11 cellular contexts compared by ENCODE assay signal in the genomic region with DNA sequence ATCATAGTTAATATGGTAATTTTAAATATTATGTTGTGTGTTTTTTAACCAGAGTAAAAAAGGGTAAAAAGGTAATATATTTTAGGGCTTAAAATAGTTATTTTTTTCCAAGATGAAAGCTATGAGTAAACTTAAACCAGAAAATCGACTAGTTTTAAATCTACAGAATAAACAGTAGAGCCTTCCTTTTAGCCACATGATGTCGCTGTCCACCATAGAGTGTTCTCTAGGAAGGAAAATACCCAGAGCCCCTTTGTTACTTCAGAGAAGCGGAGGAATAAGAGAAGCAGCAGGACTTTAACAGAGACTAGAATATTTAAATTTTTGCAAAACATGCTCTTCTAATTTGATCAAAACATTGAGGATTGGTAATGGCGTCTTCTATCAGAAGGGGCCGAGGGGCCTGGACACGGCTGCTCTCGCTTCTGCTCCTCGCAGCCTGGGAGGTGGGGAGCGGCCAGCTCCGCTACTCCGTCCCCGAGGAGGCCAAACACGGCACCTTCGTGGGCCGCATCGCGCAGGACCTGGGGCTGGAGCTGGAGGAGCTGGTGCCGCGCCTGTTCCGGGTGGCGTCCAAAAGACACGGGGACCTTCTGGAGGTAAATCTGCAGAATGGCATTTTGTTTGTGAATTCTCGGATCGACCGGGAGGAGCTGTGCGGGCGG. TPM values are rescaled to one million over a fixed set of nuclear protein-coding genes. Genes with fewer than 3 reads are reported as not detected.
DNase-seq lines count a peak whose midpoint lies in the region; FAIRE-seq and TF ChIP-seq lines count a peak whose summit lies in the region.
"Had no signal": no experiment of that assay in that cellular context is flagged by ENCODE, and none has a peak within 500 bp of the region (broad histone marks: within the 10 kb centered on the region; RNA-seq: fewer than 3 reads in every experiment).

PCDHA2 (plus strand) TSS at position 259 of the 665 bp plus-strand sequence.

- no peak for FAIRE-seq in GM12892 (lab: Jason Lieb, UNC)

- H3K36me3 ChIP-seq in esophagus squamous epithelium = no peaks in the 10 kb centered on the region
- H3K36me3 ChIP-seq: neutrophil had no signal

- H3K4me3 Mint-ChIP-seq in HFFc6 = peak within 1 kb of the TSS; percentile 81; the same call in 1 of the 2 replicates
- no peak within 1 kb of the TSS for H3K4me3 Mint-ChIP-seq in activated T-helper 1 cell treated with anti-CD3 and anti-CD28 coated beads, Interleukin-12 subunit alpha, Interleukin-12 subunit beta, Interleukin-2, Interleukin-4 antibody, amounts not matched to agents 30 ng/mL and 10 ng/mL and 1 ng/mL, durations not matched to agents 14 hours and 24 hours and 36 hours

- H3K27me3 Mint-ChIP-seq in HFFc6 (ENCODE audit: insufficient read depth) = no peaks in the 10 kb centered on the region
- H3K27me3 Mint-ChIP-seq in activated T-helper 1 cell treated with anti-CD3 and anti-CD28 coated beads, Interleukin-12 subunit alpha, Interleukin-12 subunit beta, Interleukin-2, Interleukin-4 antibody, amounts not matched to agents 30 ng/mL and 10 ng/mL and 1 ng/mL, durations not matched to agents 14 hours and 24 hours and 36 hours (ENCODE audit: insufficient read depth) = no peaks in the 10 kb centered on the region

- H3K4me1 ChIP-seq in esophagus squamous epithelium = no peaks in the 10 kb centered on the region

- no peaks in the 10 kb centered on the region for H3K4me1 Mint-ChIP-seq in HFFc6 (ENCODE audit: low read depth)
- H3K4me1 Mint-ChIP-seq in activated T-helper 1 cell treated with anti-CD3 and anti-CD28 coated beads, Interleukin-12 subunit alpha, Interleukin-12 subunit beta, Interleukin-2, Interleukin-4 antibody, amounts not matched to agents 30 ng/mL and 10 ng/mL and 1 ng/mL, durations not matched to agents 14 hours and 24 hours and 36 hours (ENCODE audit: low read depth) = no peaks in the 10 kb centered on the region

- no peak within 1 kb of the TSS for H3K27ac Mint-ChIP-seq in HFFc6
- no peak within 1 kb of the TSS for H3K27ac Mint-ChIP-seq in activated T-helper 1 cell treated with anti-CD3 and anti-CD28 coated beads, Interleukin-12 subunit alpha, Interleukin-12 subunit beta, Interleukin-2, Interleukin-4 antibody, amounts not matched to agents 30 ng/mL and 10 ng/mL and 1 ng/mL, durations not matched to agents 14 hours and 24 hours and 36 hours

- peak within 1 kb of the TSS; percentile 32 for H3K4me3 ChIP-seq in WI38 (ENCODE audit: low read depth, low read length)
- H3K4me3 ChIP-seq in esophagus squamous epithelium = peak within 1 kb of the TSS in 1 of 4 donors; percentile 28

- TF ChIP-seq CTCF in 22Rv1 (IDR thresholded peaks at IDR 0.05) (peak; percentile 71), HFFc6 (IDR thresholded peaks at IDR 0.05) (0 out of 2 replicates have a peak, but pooled peaks have one; percentile 12), WI38 (IDR thresholded peaks at IDR 0.05; ENCODE audit: low read depth, low read length) (no peak), esophagus squamous epithelium (IDR thresholded peaks at IDR 0.05) (no peak)

- intact Hi-C loops in esophagus squamous epithelium (cut with DNase I) = no loop called here
- intact Hi-C loops in activated T-helper 1 cell treated with anti-CD3 and anti-CD28 coated beads, Interleukin-12 subunit alpha, Interleukin-12 subunit beta, Interleukin-2, Interleukin-4 antibody, amounts not matched to agents 30 ng/mL and 10 ng/mL and 1 ng/mL, durations not matched to agents 14 hours and 24 hours and 36 hours (cut with micrococcal nuclease) = loop anchor here (10.0 kb wide), 1 partner anchor 90 kb away; the partner anchor contains the start of gene PCDHA13

- H3K27ac ChIP-seq in 22Rv1 (peak within 1 kb of the TSS; percentile 53), esophagus squamous epithelium (no peak within 1 kb of the TSS)
- H3K27ac ChIP-seq: neutrophil had no signal

- no peaks in the 10 kb centered on the region for H3K36me3 Mint-ChIP-seq in HFFc6 (ENCODE audit: low read depth)
- no peaks in the 10 kb centered on the region for H3K36me3 Mint-ChIP-seq in activated T-helper 1 cell treated with anti-CD3 and anti-CD28 coated beads, Interleukin-12 subunit alpha, Interleukin-12 subunit beta, Interleukin-2, Interleukin-4 antibody, amounts not matched to agents 30 ng/mL and 10 ng/mL and 1 ng/mL, durations not matched to agents 14 hours and 24 hours and 36 hours (ENCODE audit: low read depth)

- DNase-seq in HFFc6 (no peak), islet precursor cell (peak; percentile 56), esophagus squamous epithelium (lab: John Stamatoyannopoulos, UW) (no peak), NCI-H2107 treated with DMSO at 0.1 percent for 48 hours (lab: John Stamatoyannopoulos, UW; ENCODE audit: unreplicated experiment) (no peak), GM12892 (ENCODE audit: insufficient read length) (no peak)
- DNase-seq in activated T-helper 1 cell treated with anti-CD3 and anti-CD28 coated beads, Interleukin-12 subunit alpha, Interleukin-12 subunit beta, Interleukin-2, Interleukin-4 antibody, amounts not matched to agents 30 ng/mL and 10 ng/mL and 1 ng/mL, durations not matched to agents 14 hours and 24 hours and 36 hours (ENCODE audit: low spot score) = no peak
- DNase-seq: aorta, NCI-H2227 treated with DMSO at 0.1 percent for 48 hours had no signal

- peaks cover 0 to 55% (median 33%) of the 10 kb centered on the region in 3 donors for H3K9me3 ChIP-seq in esophagus squamous epithelium

- H3K9me3 Mint-ChIP-seq in HFFc6 = peaks cover 20% of the 10 kb centered on the region; the same call in 1 of the 2 replicates
- H3K9me3 Mint-ChIP-seq in activated T-helper 1 cell treated with anti-CD3 and anti-CD28 coated beads, Interleukin-12 subunit alpha, Interleukin-12 subunit beta, Interleukin-2, Interleukin-4 antibody, amounts not matched to agents 30 ng/mL and 10 ng/mL and 1 ng/mL, durations not matched to agents 14 hours and 24 hours and 36 hours = peaks cover 28% of the 10 kb centered on the region

- 26 to 35% methylated on average over 18 to 27 of the region's 27 CpGs for WGBS in esophagus squamous epithelium, 2 donors

- TF ChIP-seq POLR2A in esophagus squamous epithelium (IDR thresholded peaks at IDR 0.05) (no peak), GM12892 (IDR thresholded peaks at IDR 0.05; ENCODE audit: low read depth, low read length) (no peak)

- peaks cover 0 to 29% (median 0%) of the 10 kb centered on the region in 4 donors for H3K27me3 ChIP-seq in esophagus squamous epithelium

RNA-seq across cellular contexts. Expression of gene PCDHA2, which starts in this region (rescaled TPM):
- total RNA-seq in HFFc6 (2021; fragmentation: NEBNext Ultra II Directional; extraction: Animal tissue kit (Norgen Biotek cat#: 25700)) = under 1 TPM in 1 of 6 experiments, not detected in 5; 0.13 TPM
- not detected for total RNA-seq in esophagus squamous epithelium
- 0.15 TPM for polyA plus RNA-seq in GM12892 (2012; ENCODE audit: missing spikeins)
- not detected in 2 replicates for total RNA-seq in activated T-helper 1 cell treated with anti-CD3 and anti-CD28 coated beads, Interleukin-12 subunit alpha, Interleukin-12 subunit beta, Interleukin-2, Interleukin-4 antibody, amounts not matched to agents 30 ng/mL and 10 ng/mL and 1 ng/mL, durations not matched to agents 14 hours and 24 hours and 36 hours
- polyA plus RNA-seq: aorta had no signal

Comparison
In these comparisons a context has a peak if more than half of its experiments do, and no peak if none do; other contexts are left out.
1. CTCF ChIP-seq: peak in 22Rv1 (single experiment) and HFFc6 (single experiment); none in WI38 (single experiment) and esophagus squamous epithelium (0 of 6).